In genomic region chr2:39435974-39436591, GRCh38 we compare ENCODE assay signal across 1 cellular context.
TF ChIP-seq lines count a peak whose summit lies in the region.

No MANE protein-coding gene starts in this region.

TF ChIP-seq in GM23338, 12 proteins besides CTCF, POLR2A, EP300 and RAD21 (continued from another document):
- TF ChIP-seq ZNF462 (CRISPR knock-in tag; IDR thresholded peaks at IDR 0.05): no peak
- TF ChIP-seq, protein P1, sequence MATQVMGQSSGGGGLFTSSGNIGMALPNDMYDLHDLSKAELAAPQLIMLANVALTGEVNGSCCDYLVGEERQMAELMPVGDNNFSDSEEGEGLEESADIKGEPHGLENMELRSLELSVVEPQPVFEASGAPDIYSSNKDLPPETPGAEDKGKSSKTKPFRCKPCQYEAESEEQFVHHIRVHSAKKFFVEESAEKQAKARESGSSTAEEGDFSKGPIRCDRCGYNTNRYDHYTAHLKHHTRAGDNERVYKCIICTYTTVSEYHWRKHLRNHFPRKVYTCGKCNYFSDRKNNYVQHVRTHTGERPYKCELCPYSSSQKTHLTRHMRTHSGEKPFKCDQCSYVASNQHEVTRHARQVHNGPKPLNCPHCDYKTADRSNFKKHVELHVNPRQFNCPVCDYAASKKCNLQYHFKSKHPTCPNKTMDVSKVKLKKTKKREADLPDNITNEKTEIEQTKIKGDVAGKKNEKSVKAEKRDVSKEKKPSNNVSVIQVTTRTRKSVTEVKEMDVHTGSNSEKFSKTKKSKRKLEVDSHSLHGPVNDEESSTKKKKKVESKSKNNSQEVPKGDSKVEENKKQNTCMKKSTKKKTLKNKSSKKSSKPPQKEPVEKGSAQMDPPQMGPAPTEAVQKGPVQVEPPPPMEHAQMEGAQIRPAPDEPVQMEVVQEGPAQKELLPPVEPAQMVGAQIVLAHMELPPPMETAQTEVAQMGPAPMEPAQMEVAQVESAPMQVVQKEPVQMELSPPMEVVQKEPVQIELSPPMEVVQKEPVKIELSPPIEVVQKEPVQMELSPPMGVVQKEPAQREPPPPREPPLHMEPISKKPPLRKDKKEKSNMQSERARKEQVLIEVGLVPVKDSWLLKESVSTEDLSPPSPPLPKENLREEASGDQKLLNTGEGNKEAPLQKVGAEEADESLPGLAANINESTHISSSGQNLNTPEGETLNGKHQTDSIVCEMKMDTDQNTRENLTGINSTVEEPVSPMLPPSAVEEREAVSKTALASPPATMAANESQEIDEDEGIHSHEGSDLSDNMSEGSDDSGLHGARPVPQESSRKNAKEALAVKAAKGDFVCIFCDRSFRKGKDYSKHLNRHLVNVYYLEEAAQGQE (IDR thresholded peaks at IDR 0.05; ENCODE audit: unreplicated experiment): no peak
